In the genomic region with DNA sequence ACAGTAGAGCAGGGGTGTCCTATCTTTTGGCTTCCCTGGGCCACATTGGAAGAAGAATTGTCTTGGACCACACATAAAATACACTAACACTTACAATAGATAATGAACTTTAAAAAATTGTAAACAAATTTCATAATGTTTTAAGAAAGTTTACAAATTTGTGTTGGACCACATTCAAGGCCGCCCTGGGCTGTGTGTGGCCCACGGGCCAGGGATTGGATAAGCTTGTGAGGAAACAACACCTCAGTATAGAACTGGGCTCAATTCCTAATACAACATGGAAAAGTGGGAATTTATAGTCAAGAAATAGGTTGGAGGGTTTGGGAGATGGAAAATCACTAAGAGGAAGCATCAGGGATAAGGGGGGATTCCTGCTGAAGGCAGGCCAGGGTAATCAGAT, we compare ENCODE assay signal across 27 cellular contexts.
"Had no signal": no experiment of that assay in that cellular context is flagged by ENCODE, and none has a peak within 500 bp of the region (broad histone marks: within the 10 kb centered on the region; RNA-seq: fewer than 3 reads in every experiment).

No MANE protein-coding gene starts in this region.

- H3K4me3 Mint-ChIP-seq: activated CD4-positive, alpha-beta memory T cell treated with anti-CD3 and anti-CD28 coated beads for 36 hours; activated CD4-positive, alpha-beta T cell treated with anti-CD3 and anti-CD28 coated beads for 36 hours; activated CD4-positive, alpha-beta T cell treated with anti-CD3 and anti-CD28 coated beads, Interleukin-2, amount 10 ng/mL, durations not matched to agents 24 days and 14 days; activated CD8-positive, alpha-beta memory T cell treated with anti-CD3 and anti-CD28 coated beads, Interleukin-2, amount 10 ng/mL, durations not matched to agents 7 days and 5 days; activated CD8-positive, alpha-beta T cell treated with anti-CD3 and anti-CD28 coated beads, Interleukin-2, amount 10 ng/mL, durations not matched to agents 7 days and 5 days; activated naive CD8-positive, alpha-beta T cell; activated T-helper 17 cell treated with anti-CD3 and anti-CD28 coated beads, Interleukin-2, amount 50 U/mL, for 72 hours; effector memory CD8-positive, alpha-beta T cell had no signal

- H3K9me3 Mint-ChIP-seq: activated CD4-positive, alpha-beta memory T cell treated with anti-CD3 and anti-CD28 coated beads for 36 hours; activated CD4-positive, alpha-beta T cell treated with anti-CD3 and anti-CD28 coated beads, Interleukin-2, amount 10 ng/mL, durations not matched to agents 24 days and 14 days; activated T-helper 17 cell treated with anti-CD3 and anti-CD28 coated beads, Interleukin-2, amount 50 U/mL, for 72 hours; effector memory CD8-positive, alpha-beta T cell had no signal

- DNase-seq: activated CD4-positive, alpha-beta memory T cell treated with anti-CD3 and anti-CD28 coated beads for 36 hours; activated CD4-positive, alpha-beta T cell treated with anti-CD3 and anti-CD28 coated beads for 36 hours; activated CD4-positive, alpha-beta T cell treated with anti-CD3 and anti-CD28 coated beads, Interleukin-2, amount 10 ng/mL, durations not matched to agents 24 days and 14 days; activated CD4-positive, CD25-positive, alpha-beta regulatory T cell; activated CD4-positive, CD25-positive, alpha-beta regulatory T cell treated with anti-CD3 and anti-CD28 coated beads, Interleukin-2, amount 50 U/mL, for 72 hours; activated CD8-positive, alpha-beta memory T cell treated with anti-CD3 and anti-CD28 coated beads, Interleukin-2, amount 10 ng/mL, durations not matched to agents 7 days and 5 days; activated CD8-positive, alpha-beta memory T cell treated with anti-CD3 and anti-CD28 coated beads, Interleukin-2, amount 50 U/mL, for 4 hours; activated CD8-positive, alpha-beta T cell treated with anti-CD3 and anti-CD28 coated beads, Interleukin-2, amount 10 ng/mL, durations not matched to agents 7 days and 5 days; activated effector memory CD4-positive, alpha-beta T cell treated with Interleukin-2 at 50 U/mL for 16 hours; activated gamma-delta T cell treated with Interleukin-2 at 50 U/mL for 16 hours; activated naive CD4-positive, alpha-beta T cell treated with anti-CD3 and anti-CD28 coated beads, Interleukin-2, amount 50 U/mL, for 16 hours; activated naive CD4-positive, alpha-beta T cell treated with Interleukin-2 at 50 U/mL for 16 hours; activated T-cell treated with anti-CD3 and anti-CD28 coated beads, Interleukin-2, amount 50 U/mL, for 1 hour; amniotic stem cell; anterior cingulate cortex; caudate nucleus; cortex of kidney; dermis blood vessel endothelial cell; effector CD4-positive, alpha-beta T cell; effector memory CD8-positive, alpha-beta T cell; esophagus squamous epithelium; foreskin melanocyte; T-helper 2 cell had no signal

- H3K36me3 ChIP-seq: esophagus squamous epithelium, gastroesophageal sphincter had no signal

- ATAC-seq: activated CD4-positive, alpha-beta T cell treated with anti-CD3 and anti-CD28 coated beads for 36 hours; activated CD8-positive, alpha-beta memory T cell treated with anti-CD3 and anti-CD28 coated beads, Interleukin-2, amount 10 ng/mL, durations not matched to agents 7 days and 5 days; activated CD8-positive, alpha-beta T cell treated with anti-CD3 and anti-CD28 coated beads, Interleukin-2, amount 10 ng/mL, durations not matched to agents 7 days and 5 days; activated T-helper 17 cell treated with anti-CD3 and anti-CD28 coated beads, Interleukin-2, amount 50 U/mL, for 72 hours; effector memory CD8-positive, alpha-beta T cell; gastroesophageal sphincter had no signal

- H3K27me3 ChIP-seq: esophagus squamous epithelium, gastroesophageal sphincter had no signal

- H3K27me3 Mint-ChIP-seq: activated CD4-positive, alpha-beta memory T cell treated with anti-CD3 and anti-CD28 coated beads for 36 hours; activated CD4-positive, alpha-beta T cell treated with anti-CD3 and anti-CD28 coated beads for 36 hours; activated CD4-positive, alpha-beta T cell treated with anti-CD3 and anti-CD28 coated beads, Interleukin-2, amount 10 ng/mL, durations not matched to agents 24 days and 14 days; activated CD8-positive, alpha-beta memory T cell treated with anti-CD3 and anti-CD28 coated beads, Interleukin-2, amount 10 ng/mL, durations not matched to agents 7 days and 5 days; activated naive CD8-positive, alpha-beta T cell; activated T-helper 17 cell treated with anti-CD3 and anti-CD28 coated beads, Interleukin-2, amount 50 U/mL, for 72 hours; effector memory CD8-positive, alpha-beta T cell had no signal

- H3K27ac ChIP-seq: epithelial cell of prostate, esophagus squamous epithelium, gastroesophageal sphincter had no signal

- H3K27ac Mint-ChIP-seq: activated CD4-positive, alpha-beta memory T cell treated with anti-CD3 and anti-CD28 coated beads for 36 hours; activated CD4-positive, alpha-beta T cell treated with anti-CD3 and anti-CD28 coated beads for 36 hours; activated CD4-positive, alpha-beta T cell treated with anti-CD3 and anti-CD28 coated beads, Interleukin-2, amount 10 ng/mL, durations not matched to agents 24 days and 14 days; activated CD8-positive, alpha-beta memory T cell treated with anti-CD3 and anti-CD28 coated beads, Interleukin-2, amount 10 ng/mL, durations not matched to agents 7 days and 5 days; activated CD8-positive, alpha-beta T cell treated with anti-CD3 and anti-CD28 coated beads, Interleukin-2, amount 10 ng/mL, durations not matched to agents 7 days and 5 days; activated naive CD8-positive, alpha-beta T cell; activated T-helper 17 cell treated with anti-CD3 and anti-CD28 coated beads, Interleukin-2, amount 50 U/mL, for 72 hours; effector memory CD8-positive, alpha-beta T cell had no signal

- H3K4me3 ChIP-seq: esophagus squamous epithelium, gastroesophageal sphincter had no signal

- H3K4me1 Mint-ChIP-seq: activated CD4-positive, alpha-beta T cell treated with anti-CD3 and anti-CD28 coated beads, Interleukin-2, amount 10 ng/mL, durations not matched to agents 24 days and 14 days; activated CD8-positive, alpha-beta memory T cell treated with anti-CD3 and anti-CD28 coated beads, Interleukin-2, amount 10 ng/mL, durations not matched to agents 7 days and 5 days had no signal

- H3K9me3 ChIP-seq: esophagus squamous epithelium, gastroesophageal sphincter had no signal
